8 cellular contexts compared by ENCODE assay signal in genomic region chrX:18674417-18674787, GRCh38. TPM values are rescaled to one million over a fixed set of nuclear protein-coding genes. Genes with fewer than 3 reads are reported as not detected.
DNase-seq lines count a peak whose midpoint lies in the region; ATAC-seq and TF ChIP-seq lines count a peak whose summit lies in the region.

No MANE protein-coding gene starts in this region.

- peak overlapping the region; percentile 79 for H3K4me3 Mint-ChIP-seq in memory B cell

- TF ChIP-seq CTCF in testis (IDR thresholded peaks at IDR 0.05), result no peak

- no peaks in the 10 kb centered on the region for H3K36me3 Mint-ChIP-seq in memory B cell

- H3K36me3 ChIP-seq in testis (ENCODE audit: low read depth, missing control alignments), result no peaks in the 10 kb centered on the region

- no peaks in the 10 kb centered on the region for H3K27me3 Mint-ChIP-seq in memory B cell

- peak; percentile 68 for DNase-seq in NCI-H2107 treated with DMSO at 0.1 percent for 48 hours (lab: John Stamatoyannopoulos, UW; ENCODE audit: unreplicated experiment)
- no peak for DNase-seq in NCI-H2107 (lab: John Stamatoyannopoulos, UW)
- peak; percentile 5 for DNase-seq in central memory CD4-positive, alpha-beta T cell
- peak in 1 of 2 donors; percentile 33 for DNase-seq in memory B cell (ENCODE audit: low spot score in 2 of 2)
- peak; percentile 23 for DNase-seq in testis
- no peak for DNase-seq in NCI-H524 (lab: John Stamatoyannopoulos, UW)

- WGBS in testis, 2 donors, result 0 to 2% methylated on average over 12 to 19 of the region's 19 CpGs

- peak overlapping the region; percentile 95 for H3K27ac Mint-ChIP-seq in memory B cell

- no peaks in the 10 kb centered on the region for H3K27me3 ChIP-seq in testis

- H3K4me3 ChIP-seq in testis, result peak overlapping the region; percentile 69 to 80

- intact Hi-C loops in testis (cut with DNase I; ENCODE audit: low total_unique reads), result no loop called here

- peak overlapping the region; percentile 84 to 91 for H3K27ac ChIP-seq in testis

- ATAC-seq in HG03045 (IDR thresholded peaks at IDR 0.05; ENCODE audit: unreplicated experiment) (peak; percentile 37), SK-N-SH treated with all-trans-retinoic acid at 6 μM for 48 hours (peak; percentile 63), memory B cell (ENCODE audit: low read depth) (peak; percentile 28)

- no peaks in the 10 kb centered on the region for H3K9me3 ChIP-seq in testis

- no peak for TF ChIP-seq POLR2A in testis (IDR thresholded peaks at IDR 0.05)

- no peaks in the 10 kb centered on the region for H3K9me3 Mint-ChIP-seq in memory B cell

- peaks cover 2% of the 10 kb centered on the region for H3K4me1 Mint-ChIP-seq in memory B cell

- no peaks in the 10 kb centered on the region for H3K4me1 ChIP-seq in testis

TF ChIP-seq in SK-N-SH treated with all-trans-retinoic acid at 6 μM for 48 hours, 23 proteins besides CTCF, POLR2A, EP300 and RAD21:
- TF ChIP-seq RARB (CRISPR knock-in tag; IDR thresholded peaks at IDR 0.05) (no peak), TOX (CRISPR knock-in tag; IDR thresholded peaks at IDR 0.05; ENCODE audit: borderline replicate concordance) (no peak), PPARA (CRISPR knock-in tag; IDR thresholded peaks at IDR 0.05; ENCODE audit: borderline replicate concordance) (no peak), TCF4 (CRISPR knock-in tag; IDR thresholded peaks at IDR 0.05; ENCODE audit: borderline replicate concordance) (no peak), ZNF565 (CRISPR knock-in tag; conservative IDR thresholded peaks at IDR 0.05; ENCODE audit: low read depth) (no peak), POU6F1 (CRISPR knock-in tag; IDR thresholded peaks at IDR 0.05; ENCODE audit: borderline replicate concordance, low read depth) (no peak), ESRRG (CRISPR knock-in tag; IDR thresholded peaks at IDR 0.05) (no peak), ZFP30 (CRISPR knock-in tag; IDR thresholded peaks at IDR 0.05) (no peak), ZC3H10 (CRISPR knock-in tag; IDR thresholded peaks at IDR 0.05) (no peak), ZNF70 (CRISPR knock-in tag; IDR thresholded peaks at IDR 0.05) (no peak), PATZ1 (CRISPR knock-in tag; IDR thresholded peaks at IDR 0.05; ENCODE audit: borderline replicate concordance) (no peak), CSDC2 (CRISPR knock-in tag; IDR thresholded peaks at IDR 0.05) (no peak)
TF ChIP-seq in SK-N-SH treated with all-trans-retinoic acid at 6 μM for 48 hours: peak in this region for 0.

RNA-seq across cellular contexts. Expression of gene RS1, which starts 2.5 kb away (rescaled TPM):
- not detected for total RNA-seq in testis
- not detected for polyA plus RNA-seq in testis (ENCODE audit: insufficient read depth, low read depth, low replicate concordance)

RNA-seq across cellular contexts. Expression of gene PPEF1, which starts 33.0 kb away (rescaled TPM):
- 10 to 100 TPM; 11.6 to 24.6 TPM for total RNA-seq in testis
- polyA plus RNA-seq in testis (ENCODE audit: insufficient read depth, low read depth, low replicate concordance), result 29.3 TPM

Comparison
In these comparisons a context has a peak if more than half of its experiments do, and no peak if none do; other contexts are left out.
1. DNase-seq: peak in NCI-H2107 treated with DMSO at 0.1 percent for 48 hours (single experiment), central memory CD4-positive, alpha-beta T cell (single experiment) and testis (single experiment); none in NCI-H2107 (single experiment) and NCI-H524 (0 of 2).
2. Peak in every context shown above with its lines, with median percentiles within 50 percentile points of each other: ATAC-seq.